In the genomic region with DNA sequence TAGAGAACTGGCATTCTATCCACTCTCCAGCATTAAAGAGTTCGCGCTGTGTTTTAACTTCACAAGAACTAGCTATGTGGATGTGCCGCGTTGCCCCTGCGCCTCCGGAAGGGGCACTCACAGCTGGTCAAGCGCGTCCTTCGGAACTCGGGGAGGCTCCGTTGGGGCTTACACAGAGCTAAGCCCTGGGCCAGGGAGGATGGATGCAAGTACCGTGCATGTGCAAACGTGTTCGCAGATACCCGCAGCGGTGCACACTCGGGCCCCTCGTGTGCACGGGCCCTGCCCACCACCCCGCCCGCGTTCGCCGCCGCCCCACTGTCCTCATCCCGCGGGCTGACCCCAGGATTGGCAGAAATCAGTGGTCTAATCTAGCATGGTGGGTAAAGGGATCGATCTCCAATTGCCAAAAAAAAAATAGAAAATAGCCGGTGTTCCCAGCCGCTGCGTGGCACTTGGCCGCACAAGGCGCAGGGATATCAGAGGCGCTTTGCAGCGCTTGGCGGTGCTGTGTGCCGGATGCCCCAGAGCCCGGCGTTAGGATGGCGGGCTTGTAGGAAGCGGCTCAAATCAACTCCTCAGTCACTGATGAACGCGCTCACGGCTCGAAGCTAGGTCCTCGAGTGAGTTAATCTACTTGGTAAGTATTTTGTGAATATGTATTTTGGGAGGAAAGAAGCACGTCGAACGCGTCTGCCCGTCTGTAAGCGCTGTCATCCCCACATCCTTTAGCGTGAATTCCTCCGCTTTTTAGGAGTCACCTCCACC, we compare ENCODE assay signal across 8 cellular contexts. TPM values are rescaled to one million over a fixed set of nuclear protein-coding genes. Genes with fewer than 3 reads are reported as not detected.
DNase-seq lines count a peak whose midpoint lies in the region; ATAC-seq, FAIRE-seq and TF ChIP-seq lines count a peak whose summit lies in the region.

No MANE protein-coding gene starts in this region.

- no peaks in the 10 kb centered on the region for H3K9me3 ChIP-seq in T-helper 17 cell (ENCODE audit: control insufficient read depth, low read length, poor library complexity, severe bottlenecking)

- intact Hi-C loops in head of caudate nucleus (cut with DNase I): loop anchor here (10.0 kb wide), 1 partner anchor 193 kb away; no protein-coding TSS in a partner anchor
- intact Hi-C loops in posterior cingulate gyrus (cut with DNase I): no loop called here

- H3K4me3 Mint-ChIP-seq in T-helper 17 cell: peak overlapping the region; percentile 52

- TF ChIP-seq POLR2A in GM18505 (IDR thresholded peaks at IDR 0.05; ENCODE audit: borderline replicate concordance, extremely low read depth, insufficient read depth, insufficient read length): no peak

- no peak for FAIRE-seq in RCC 7860 (lab: Jason Lieb, UNC)

- H3K27ac Mint-ChIP-seq in T-helper 17 cell: no peak overlapping the region

- H3K36me3 Mint-ChIP-seq in T-helper 17 cell (ENCODE audit: low read depth): peaks cover 4% of the 10 kb centered on the region

- peaks cover 8% of the 10 kb centered on the region for H3K4me1 Mint-ChIP-seq in T-helper 17 cell

- peaks cover 76% of the 10 kb centered on the region for H3K27me3 Mint-ChIP-seq in T-helper 17 cell

- ATAC-seq in T-helper 17 cell: no peak
- ATAC-seq in HG03175 (IDR thresholded peaks at IDR 0.05; ENCODE audit: unreplicated experiment): no peak
- no peak for ATAC-seq in GM18505 (IDR thresholded peaks at IDR 0.05; ENCODE audit: unreplicated experiment)

- peak; percentile 12 for DNase-seq in activated CD4-positive, alpha-beta T cell treated with anti-CD3 and anti-CD28 coated beads for 48 hours
- DNase-seq in activated CD4-positive, alpha-beta T cell treated with anti-CD3 and anti-CD28 coated beads, Interleukin-2, amount 50 U/mL, for 1 hour: no peak
- no peak for DNase-seq in T-helper 17 cell
- DNase-seq in head of caudate nucleus: peak; percentile 45 to 87 (median 73)
- peak; percentile 45 to 94 (median 62) for DNase-seq in posterior cingulate gyrus
- no peak for DNase-seq in RCC 7860 (ENCODE audit: low spot score)

RNA-seq across cellular contexts. Expression of a gene that starts 1.0 kb away (rescaled TPM):
- total RNA-seq in T-helper 17 cell: not detected

Comparison
In these comparisons a context has a peak if more than half of its experiments do, and no peak if none do; other contexts are left out.
1. DNase-seq: peak in activated CD4-positive, alpha-beta T cell treated with anti-CD3 and anti-CD28 coated beads for 48 hours (single experiment), head of caudate nucleus (42 of 42) and posterior cingulate gyrus (10 of 10); none in activated CD4-positive, alpha-beta T cell treated with anti-CD3 and anti-CD28 coated beads, Interleukin-2, amount 50 U/mL, for 1 hour (single experiment), T-helper 17 cell (0 of 3) and RCC 7860 (single experiment).